11 cellular contexts compared by ENCODE assay signal in genomic region chr5:127011961-127012644, GRCh38. TPM values are rescaled to one million over a fixed set of nuclear protein-coding genes. Genes with fewer than 3 reads are reported as not detected.
DNase-seq lines count a peak whose midpoint lies in the region; ATAC-seq and TF ChIP-seq lines count a peak whose summit lies in the region.
"Had no signal": no experiment of that assay in that cellular context is flagged by ENCODE, and none has a peak within 500 bp of the region (broad histone marks: within the 10 kb centered on the region; RNA-seq: fewer than 3 reads in every experiment).

No MANE protein-coding gene starts in this region.

- CTCF ChIA-PET in mammary epithelial cell (lab: Charles Lee; ENCODE audit: low non-redundant PET), result no interaction called here

- intact Hi-C loops in adrenal gland (cut with DNase I) (no loop called here), mammary epithelial cell (cut with micrococcal nuclease) (no loop called here)

- TF ChIP-seq POLR2A in adrenal gland (IDR thresholded peaks at IDR 0.05), result no peak

- H4K20me1 ChIP-seq in mammary epithelial cell (ENCODE audit: insufficient read depth, low read length), result no peaks in the 10 kb centered on the region

- ATAC-seq in GM18508 (IDR thresholded peaks at IDR 0.05; ENCODE audit: insufficient read depth, unreplicated experiment) (peak; percentile 63), GM21526 (IDR thresholded peaks at IDR 0.05; ENCODE audit: low FRiP score, unreplicated experiment) (peak; percentile 58), HG03342 (IDR thresholded peaks at IDR 0.05; ENCODE audit: unreplicated experiment) (peak; percentile 77)
- ATAC-seq: gastroesophageal sphincter had no signal

- no peak overlapping the region for H3K9ac ChIP-seq in mammary epithelial cell (ENCODE audit: insufficient read depth, low read length)
- H3K9ac ChIP-seq: KMS-11 had no signal

- H3K4me1 ChIP-seq in adrenal gland (replicated peaks in 1 of 2), result no peaks in the 10 kb centered on the region
- H3K4me1 ChIP-seq in mammary epithelial cell (ENCODE audit: insufficient read depth, low read length), result peaks cover 18% of the 10 kb centered on the region
- H3K4me1 ChIP-seq: gastroesophageal sphincter had no signal

- TF ChIP-seq CTCF in adrenal gland (IDR thresholded peaks at IDR 0.05), result no peak
- no peak for TF ChIP-seq CTCF in osteocyte (IDR thresholded peaks at IDR 0.05)
- no peak for TF ChIP-seq CTCF in mammary epithelial cell (conservative IDR thresholded peaks at IDR 0.05 in 1 of 2, IDR thresholded peaks at IDR 0.05 in 1 of 2; ENCODE audit: extremely low read depth in 1 of 2, insufficient read depth in 1 of 2, low read depth in 1 of 2, low read length in 2 of 2)

- peaks cover 5% of the 10 kb centered on the region for H3K9me3 Mint-ChIP-seq in osteocyte (ENCODE audit: unreplicated experiment)

- no peak overlapping the region for H3K4me3 Mint-ChIP-seq in osteocyte (ENCODE audit: unreplicated experiment)

- H3K27ac Mint-ChIP-seq in osteocyte (ENCODE audit: unreplicated experiment), result no peak overlapping the region
- H3K27ac Mint-ChIP-seq: progenitor cell of endocrine pancreas had no signal

- no TSS peak for BruUV-seq in mammary epithelial cell (replicated peaks; lab: Mats Ljungman, UMichigan)

- no peak overlapping the region for H3K27ac ChIP-seq in adrenal gland
- no peak overlapping the region for H3K27ac ChIP-seq in mammary epithelial cell (ENCODE audit: insufficient read depth, low read depth, low read length)
- H3K27ac ChIP-seq: gastroesophageal sphincter, KMS-11 had no signal

- H3K4me3 ChIP-seq in adrenal gland (no peak overlapping the region), mammary epithelial cell (replicated peaks in 1 of 3; ENCODE audit: insufficient read depth in 1 of 3, low read depth in 2 of 3, low read length in 3 of 3) (no peak overlapping the region)
- H3K4me3 ChIP-seq: gastroesophageal sphincter had no signal

- dilution Hi-C loops in mammary epithelial cell (cut with HindIII; ENCODE audit: low sequenced_read_pairs), result no loop called here

- H3K9me3 ChIP-seq in adrenal gland (replicated peaks in 1 of 3) (no peaks in the 10 kb centered on the region), mammary epithelial cell (replicated peaks; ENCODE audit: insufficient read depth, low read length) (no peaks in the 10 kb centered on the region)
- H3K9me3 ChIP-seq: gastroesophageal sphincter had no signal

- no peak overlapping the region for H2AFZ ChIP-seq in mammary epithelial cell (ENCODE audit: low read depth, low read length)

- no peaks in the 10 kb centered on the region for H3K79me2 ChIP-seq in mammary epithelial cell (ENCODE audit: insufficient read depth, low read length)

- in situ Hi-C loops in mammary epithelial cell (cut with MboI; ENCODE audit: low sequenced_read_pairs in 2 of 2), result no loop called here

- H3K36me3 Mint-ChIP-seq in osteocyte (ENCODE audit: unreplicated experiment), result peaks cover 3% of the 10 kb centered on the region

- no peaks in the 10 kb centered on the region for H3K27me3 Mint-ChIP-seq in osteocyte (ENCODE audit: unreplicated experiment)
- H3K27me3 Mint-ChIP-seq: progenitor cell of endocrine pancreas had no signal

- DNase-seq in foreskin melanocyte, result peak; percentile 48
- no peak for DNase-seq in adrenal gland
- no peak for DNase-seq in osteocyte (ENCODE audit: extremely low spot score, unreplicated experiment)
- DNase-seq in mammary epithelial cell, result no peak
- DNase-seq in SK-N-DZ (ENCODE audit: low spot score), result no peak

- WGBS in adrenal gland, 4 donors, result 83 to 93% (median 85%) methylated on average over 2 of the region's 2 CpGs
- WGBS in mammary epithelial cell (ENCODE audit: low coverage, missing lambda C conversion rate), result 90% methylated on average over 2 of the region's 2 CpGs

- peaks cover 12% of the 10 kb centered on the region for H3K4me1 Mint-ChIP-seq in osteocyte (ENCODE audit: unreplicated experiment)

- H3K36me3 ChIP-seq in adrenal gland (replicated peaks in 1 of 2) (no peaks in the 10 kb centered on the region), mammary epithelial cell (ENCODE audit: insufficient read depth, low read length) (no peaks in the 10 kb centered on the region)
- H3K36me3 ChIP-seq: gastroesophageal sphincter had no signal

- H3K27me3 ChIP-seq in adrenal gland (no peaks in the 10 kb centered on the region), mammary epithelial cell (ENCODE audit: insufficient read depth, low read length) (no peaks in the 10 kb centered on the region)
- H3K27me3 ChIP-seq: gastroesophageal sphincter had no signal

- H3K4me2 ChIP-seq in mammary epithelial cell (ENCODE audit: insufficient read depth, low read depth, low read length), result no peak overlapping the region
- H3K4me2 ChIP-seq: KMS-11 had no signal

RNA-seq across cellular contexts. Expression of gene MARCHF3, which starts 18.3 kb away (rescaled TPM):
- 10 to 100 TPM in 6 of 8 donors, 1 to 10 TPM in 2; 8.0 to 48.9 (median 12.2) TPM for total RNA-seq in adrenal gland
- 10 to 100 TPM in 1 of 3 donors, 1 to 10 TPM in 2; 3.9 to 25.8 (median 5.2) TPM for polyA plus RNA-seq in adrenal gland
- total RNA-seq in osteocyte, result 33.5 and 34.5 TPM in 2 replicates
- total RNA-seq in mammary epithelial cell, result 1 to 10 TPM; 4.0 to 5.0 TPM
- polyA plus RNA-seq in mammary epithelial cell, result 6.2 TPM
- polyA minus RNA-seq in mammary epithelial cell, result 5.7 TPM
- 1.9 and 2.4 TPM in 2 replicates for polyA plus RNA-seq in SK-N-DZ (2014; cell fraction: cytosol; rRNA removed)
- polyA plus RNA-seq in SK-N-DZ (2014; cell fraction: nucleus; rRNA removed), result 1.2 and 4.3 TPM in 2 replicates
